ENCODE assay signal across 24 cellular contexts in the genomic region with DNA sequence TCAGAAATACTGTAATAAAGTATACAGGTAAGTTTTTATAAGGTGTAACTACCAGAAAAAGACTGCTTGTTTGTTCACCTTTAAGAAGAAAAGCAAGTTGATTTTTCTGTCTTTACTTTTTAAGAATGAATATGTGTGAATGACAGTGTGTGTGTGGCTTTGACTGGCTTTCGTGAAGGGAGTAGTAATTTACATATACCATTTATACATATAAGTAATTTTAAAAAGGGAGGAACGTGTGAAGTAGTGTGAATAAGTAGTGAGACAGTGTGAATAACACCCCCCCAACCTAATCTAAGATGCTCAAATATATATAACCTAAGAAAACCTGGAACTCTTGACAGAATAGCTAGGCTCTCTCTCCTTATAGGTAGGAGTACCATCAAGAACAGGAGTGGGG. TPM values are rescaled to one million over a fixed set of nuclear protein-coding genes. Genes with fewer than 3 reads are reported as not detected.
DNase-seq lines count a peak whose midpoint lies in the region; ATAC-seq, FAIRE-seq and TF ChIP-seq lines count a peak whose summit lies in the region.
"Had no signal": no experiment of that assay in that cellular context is flagged by ENCODE, and none has a peak within 500 bp of the region (broad histone marks: within the 10 kb centered on the region; RNA-seq: fewer than 3 reads in every experiment).

No MANE protein-coding gene starts in this region.

- BruUV-seq in K562 (replicated peaks; lab: Mats Ljungman, UMichigan) = no TSS peak

- H3K79me2 ChIP-seq in K562 (ENCODE audit: control insufficient read depth, insufficient read depth, low read length) = peaks cover 73% of the 10 kb centered on the region

- H3K4me3 ChIP-seq in SJSA1 = no peak overlapping the region
- H3K4me3 ChIP-seq in K562 = no peak overlapping the region
- H3K4me3 ChIP-seq: BLaER1, GM23338, HAP-1 had no signal

- H3K9me3 ChIP-seq in SJSA1 (replicated peaks) (no peaks in the 10 kb centered on the region), K562 (replicated peaks; ENCODE audit: control insufficient read depth, insufficient read depth, low read depth, low read length) (no peaks in the 10 kb centered on the region)
- H3K9me3 ChIP-seq: BLaER1, Caco-2, HAP-1 had no signal

- 74% methylated on average over 2 of the region's 2 CpGs for WGBS in K562 (ENCODE audit: insufficient coverage, low coverage, missing lambda C conversion rate)

- H3K9me1 ChIP-seq in K562 (ENCODE audit: control insufficient read depth, insufficient read depth, low read length) = peaks cover 6% of the 10 kb centered on the region

- peak overlapping the region; percentile 82 for H3K27ac ChIP-seq in SJSA1
- H3K27ac ChIP-seq in K562 (ENCODE audit: extremely low read depth, low read depth, low read length) = no peak overlapping the region
- H3K27ac ChIP-seq: 22Rv1, BLaER1, C4-2B had no signal

- H3K27me3 Mint-ChIP-seq in immature natural killer cell (ENCODE audit: low read depth in 3 of 3) (peaks cover 0 to 7% (median 4%) of the 10 kb centered on the region in 3 donors), nephron progenitor cell (ENCODE audit: low read depth, poor library complexity) (no peaks in the 10 kb centered on the region)
- H3K27me3 Mint-ChIP-seq: B cell had no signal

- H3K36me3 Mint-ChIP-seq in immature natural killer cell (peaks cover 0 to 15% (median 11%) of the 10 kb centered on the region in 3 donors), nephron progenitor cell (ENCODE audit: low read depth) (peaks cover 37% of the 10 kb centered on the region)

- peaks cover 23% of the 10 kb centered on the region for H4K20me1 ChIP-seq in K562 (replicated peaks; ENCODE audit: control insufficient read depth, insufficient read depth, low read length)

- DNase-seq in SJSA1 (ENCODE audit: low read depth in 1 of 2, low spot score in 2 of 2) = no peak
- no peak for DNase-seq in K562 (ENCODE audit: extremely low read depth in 1 of 4, low spot score in 3 of 4)
- DNase-seq in immature natural killer cell = no peak
- DNase-seq in nephron progenitor cell = no peak
- DNase-seq in anterior cingulate cortex (lab: John Stamatoyannopoulos, UW) = no peak
- DNase-seq in HuH-7 (ENCODE audit: low spot score) = no peak
- no peak for DNase-seq in activated CD4-positive, alpha-beta T cell treated with anti-CD3 and anti-CD28 coated beads for 48 hours
- no peak for DNase-seq in left colon
- DNase-seq: Caco-2; CD4-positive, CD25-positive, alpha-beta regulatory T cell; CD8-positive, alpha-beta T cell; DMS153; DND-41; HFFc6 had no signal

- H3K4me1 ChIP-seq in SJSA1 (replicated peaks) = peaks cover 62% of the 10 kb centered on the region
- peaks cover 0 to 35% of the 10 kb centered on the region in 2 experiments; a peak in 4 of 5 replicates for H3K4me1 ChIP-seq in K562 (replicated peaks in 1 of 2; ENCODE audit: control insufficient read depth in 2 of 2, insufficient read depth in 2 of 2, low read length in 2 of 2)
- H3K4me1 ChIP-seq: Caco-2 had no signal

- H3K27me3 ChIP-seq in SJSA1 (replicated peaks) = no peaks in the 10 kb centered on the region
- no peaks in the 10 kb centered on the region for H3K27me3 ChIP-seq in K562 (ENCODE audit: control insufficient read depth in 2 of 2, insufficient read depth in 2 of 2, low read length in 2 of 2)
- H3K27me3 ChIP-seq: BLaER1 had no signal

- H3K4me2 ChIP-seq in K562 (ENCODE audit: insufficient read depth, low read length) = no peak overlapping the region
- H3K4me2 ChIP-seq: GM23338 had no signal

- H3K27ac Mint-ChIP-seq in immature natural killer cell (peak overlapping the region in 4 of 6 donors; percentile 35 to 81 (median 48)), nephron progenitor cell (peak overlapping the region; percentile 89)
- H3K27ac Mint-ChIP-seq: B cell; CD8-positive, alpha-beta T cell; GM23338; HFFc6 had no signal

- H3K4me1 Mint-ChIP-seq in immature natural killer cell = peaks cover 51 to 72% of the 10 kb centered on the region in 2 donors
- H3K4me1 Mint-ChIP-seq in nephron progenitor cell = peaks cover 44% of the 10 kb centered on the region

- peak overlapping the region; percentile 24 to 63 (median 58) for H3K4me3 Mint-ChIP-seq in immature natural killer cell
- no peak overlapping the region for H3K4me3 Mint-ChIP-seq in nephron progenitor cell
- H3K4me3 Mint-ChIP-seq: B cell; CD8-positive, alpha-beta T cell; GM23338; HFFc6 had no signal

- TF ChIP-seq CTCF in K562 (IDR thresholded peaks at IDR 0.05 in 2 of 3, conservative IDR thresholded peaks at IDR 0.05 in 1 of 3; ENCODE audit: insufficient read depth in 2 of 3, low read depth in 1 of 3, low read length in 3 of 3) = no peak
- TF ChIP-seq CTCF in nephron progenitor cell (IDR thresholded peaks at IDR 0.05) = no peak

- no peak for TF ChIP-seq POLR2A in K562 (conservative IDR thresholded peaks at IDR 0.05)

- CTCF ChIA-PET in K562 (lab: Yijun Ruan, JAX; ENCODE audit: low intra/inter-chr PET ratio) = no interaction called here

- H2AFZ ChIP-seq in K562 (ENCODE audit: low read depth, low read length) = no peak overlapping the region
- H2AFZ ChIP-seq: GM23338 had no signal

- H3K9ac ChIP-seq in K562 (ENCODE audit: insufficient read depth in 1 of 2, low read depth in 2 of 2, low read length in 2 of 2) = no peak overlapping the region
- H3K9ac ChIP-seq: BLaER1 had no signal

- H3K36me3 ChIP-seq in SJSA1 (peaks cover 58% of the 10 kb centered on the region), K562 (ENCODE audit: control insufficient read depth, insufficient read depth, low read length) (peaks cover 71% of the 10 kb centered on the region)

- in situ Hi-C loops in K562 (cut with MboI) = no loop called here

- H3K9me3 Mint-ChIP-seq in immature natural killer cell = no peaks in the 10 kb centered on the region
- no peaks in the 10 kb centered on the region for H3K9me3 Mint-ChIP-seq in nephron progenitor cell
- H3K9me3 Mint-ChIP-seq: CD4-positive, CD25-positive, alpha-beta regulatory T cell; CD8-positive, alpha-beta T cell; GM23338; HFFc6 had no signal

- ATAC-seq in K562 = no peak
- no peak for ATAC-seq in left colon
- ATAC-seq: CD8-positive, alpha-beta T cell; GM23338 had no signal

- FAIRE-seq in K562 (lab: Jason Lieb, UNC) = no peak
- FAIRE-seq: A204.1, G401.6, GM12891, H54 had no signal

- TF ChIP-seq EP300 in K562 (IDR thresholded peaks at IDR 0.05; ENCODE audit: low read length) = no peak

- POLR2A ChIA-PET in K562 (lab: Yijun Ruan, JAX) = interaction anchor here (1.2 to 1.3 kb wide), 2 partner anchors 15 to 18 kb away, joined by 4 to 6 read pairs; no protein-coding TSS in a partner anchor

- TF ChIP-seq RAD21 in K562 (CRISPR knock-in tag; conservative IDR thresholded peaks at IDR 0.05 in 1 of 2, IDR thresholded peaks at IDR 0.05 in 1 of 2) = no peak

- intact Hi-C loops in K562 (cut with micrococcal nuclease) = no loop called here
- intact Hi-C loops in left colon (cut with DNase I, micrococcal nuclease) = loop anchor here in 1 of 2 donors (10.0 kb wide), 1 partner anchor 213 kb away; no protein-coding TSS in a partner anchor

TF ChIP-seq in K562, 482 proteins besides CTCF, POLR2A, EP300 and RAD21:
- TF ChIP-seq CBX5 (IDR thresholded peaks at IDR 0.05; ENCODE audit: borderline replicate concordance, low read depth) = no peak
- TF ChIP-seq FOXM1 (IDR thresholded peaks at IDR 0.05; ENCODE audit: low read depth) = no peak
- no peak for TF ChIP-seq FOXM1 (CRISPR knock-in tag; IDR thresholded peaks at IDR 0.05; ENCODE audit: low read depth)
- no peak for TF ChIP-seq MTA1 (IDR thresholded peaks at IDR 0.05; ENCODE audit: borderline replicate concordance)
- TF ChIP-seq CBFA2T3 (IDR thresholded peaks at IDR 0.05) = no peak
- no peak for TF ChIP-seq ZFP30 (CRISPR knock-in tag; IDR thresholded peaks at IDR 0.05; ENCODE audit: borderline replicate concordance)
- TF ChIP-seq POLR2H (tag; IDR thresholded peaks at IDR 0.05; ENCODE audit: low read depth) = 0 out of 2 replicates have a peak, but pooled peaks have one; percentile 17
- TF ChIP-seq CREB1 (IDR thresholded peaks at IDR 0.05) = no peak
- no peak for TF ChIP-seq CREB1 (CRISPR knock-in tag; IDR thresholded peaks at IDR 0.05)

RNA-seq across cellular contexts. Expression of a gene that starts 33.2 kb away (rescaled TPM):
- 27.2 and 37.4 TPM in 2 replicates for total RNA-seq in SJSA1 (2014; rRNA removed; shearing (Covaris generic))
- total RNA-seq in K562 (2011; cell fraction: chromatin; rRNA removed; ENCODE audit: low replicate concordance) = 115 and 326 TPM in 2 replicates
- 62.0 and 78.6 TPM in 2 replicates for total RNA-seq in K562 (2011; cell fraction: nucleolus; rRNA removed)
- total RNA-seq in K562 (2011; cell fraction: nucleoplasm; rRNA removed) = 144 and 212 TPM in 2 replicates
- total RNA-seq in K562 (2014; rRNA removed) (29.9 and 41.8 TPM in 2 replicates), K562 (2014; rRNA removed; fragmentation: Illumina TruSeq; extraction: Trizol) (39.3 and 47.4 TPM in 2 replicates), K562 (2015; rRNA removed; fragmentation: Illumina TruSeq; extraction: Trizol) (32.8 and 33.9 TPM in 2 replicates), K562 (2021) (67.6 and 80.7 TPM in 2 replicates), left colon (10 to 100 TPM; 59.1 to 61.1 TPM)
- polyA plus RNA-seq in K562 (2011; rRNA removed) (16.1 and 17.0 TPM in 2 replicates), K562 (2014; fragmentation: Illumina TruSeq; extraction: Trizol) (23.0 and 28.7 TPM in 2 replicates), K562 (2014; fragmentation: Nextera tagmentation; extraction: Ambion mirVana) (1 to 10 TPM; 4.4 to 4.7 TPM), K562 (2014; rRNA removed) (27.3 and 31.7 TPM in 2 replicates), immature natural killer cell (10 to 100 TPM; 10.9 to 61.5 (median 28.3) TPM)
- 11.1 and 15.9 TPM in 2 replicates for polyA plus RNA-seq in K562 (2011; cell fraction: cytosol; rRNA removed)
- 97.0 and 123 TPM in 2 replicates for polyA plus RNA-seq in K562 (2011; cell fraction: nucleus; rRNA removed)
- 23.0 and 24.9 TPM in 2 replicates for polyA plus RNA-seq in K562 (2012)
- 84.2 and 91.2 TPM in 2 replicates for polyA minus RNA-seq in K562 (2011; rRNA and poly(A)+ RNA removed)
- polyA minus RNA-seq in K562 (2011; cell fraction: cytosol; rRNA and poly(A)+ RNA removed) = 23.9 and 28.3 TPM in 2 replicates
- 74.0 and 74.6 TPM in 2 replicates for polyA minus RNA-seq in K562 (2011; cell fraction: nucleus; rRNA and poly(A)+ RNA removed)
